Comparison of ENCODE assay signal across 8 cellular contexts in genomic region chr17:75012320-75013076, GRCh38. TPM values are rescaled to one million over a fixed set of nuclear protein-coding genes. Genes with fewer than 3 reads are reported as not detected.
DNase-seq lines count a peak whose midpoint lies in the region; ATAC-seq and TF ChIP-seq lines count a peak whose summit lies in the region.

Gene MRPL58 (plus strand): TSS chr17:75012670. CDS start chr17:75012687, 17 bp downstream.

- H3K4me3 Mint-ChIP-seq in activated T-helper 2 cell treated with anti-CD3 and anti-CD28 coated beads, Interferon-gamma antibody, Interleukin-2, Interleukin-4, amounts not matched to agents 10 μg/mL and 5 μg/mL and 100 μg/mL, durations not matched to agents 14 hours and 24 hours and 36 hours (ENCODE audit: low read depth): peak within 1 kb of the TSS; percentile 95
- peak within 1 kb of the TSS; percentile 91 to 96 (median 94) for H3K4me3 Mint-ChIP-seq in nephron

- ATAC-seq in DND-41 (ENCODE audit: insufficient read depth, low read depth) (peak; percentile 94), GM21717 (IDR thresholded peaks at IDR 0.05; ENCODE audit: unreplicated experiment) (peak; percentile 82)
- peak; percentile 94 for ATAC-seq in stimulated activated naive CD8-positive, alpha-beta T cell treated with anti-CD3 and anti-CD28 coated beads, Interleukin-15, Interleukin-2, amounts not matched to agents 100 U/mL and 50 U/mL, for 24 hours

- H3K9ac ChIP-seq in DND-41 (ENCODE audit: low read depth, low read length): peak within 1 kb of the TSS; percentile 81

- peak within 1 kb of the TSS; percentile 86 for H3K27ac Mint-ChIP-seq in activated T-helper 2 cell treated with anti-CD3 and anti-CD28 coated beads, Interferon-gamma antibody, Interleukin-2, Interleukin-4, amounts not matched to agents 10 μg/mL and 5 μg/mL and 100 μg/mL, durations not matched to agents 14 hours and 24 hours and 36 hours
- peak within 1 kb of the TSS; percentile 97 to 99 (median 97) for H3K27ac Mint-ChIP-seq in nephron

- peaks cover 22% of the 10 kb centered on the region for H3K4me1 Mint-ChIP-seq in activated T-helper 2 cell treated with anti-CD3 and anti-CD28 coated beads, Interferon-gamma antibody, Interleukin-2, Interleukin-4, amounts not matched to agents 10 μg/mL and 5 μg/mL and 100 μg/mL, durations not matched to agents 14 hours and 24 hours and 36 hours (ENCODE audit: low read depth)
- H3K4me1 Mint-ChIP-seq in nephron: peaks cover 23% of the 10 kb centered on the region

- peak within 1 kb of the TSS; percentile 72 for H2AFZ ChIP-seq in DND-41 (ENCODE audit: low read depth, low read length)

- H3K4me1 ChIP-seq in DND-41 (ENCODE audit: insufficient read depth, low read length): peaks cover 26% of the 10 kb centered on the region

- peaks cover 31% of the 10 kb centered on the region for H3K79me2 ChIP-seq in DND-41 (ENCODE audit: insufficient read depth, low read length)

- TF ChIP-seq CTCF in DND-41 (IDR thresholded peaks at IDR 0.05; ENCODE audit: borderline replicate concordance, extremely low read depth, low read length, poor library complexity, severe bottlenecking) (peak; percentile 51), fibroblast of pulmonary artery (IDR thresholded peaks at IDR 0.05; ENCODE audit: low read length, missing control alignments) (peak; percentile 50), nephron (IDR thresholded peaks at IDR 0.05; ENCODE audit: unreplicated experiment in 3 of 3) (peak; percentile 57 to 68 (median 65))

- no peaks in the 10 kb centered on the region for H3K27me3 Mint-ChIP-seq in activated T-helper 2 cell treated with anti-CD3 and anti-CD28 coated beads, Interferon-gamma antibody, Interleukin-2, Interleukin-4, amounts not matched to agents 10 μg/mL and 5 μg/mL and 100 μg/mL, durations not matched to agents 14 hours and 24 hours and 36 hours (ENCODE audit: low read depth)
- no peaks in the 10 kb centered on the region for H3K27me3 Mint-ChIP-seq in nephron (ENCODE audit: low read depth)

- H3K36me3 Mint-ChIP-seq in activated T-helper 2 cell treated with anti-CD3 and anti-CD28 coated beads, Interferon-gamma antibody, Interleukin-2, Interleukin-4, amounts not matched to agents 10 μg/mL and 5 μg/mL and 100 μg/mL, durations not matched to agents 14 hours and 24 hours and 36 hours (ENCODE audit: low read depth): peaks cover 21% of the 10 kb centered on the region
- H3K36me3 Mint-ChIP-seq in nephron (ENCODE audit: low read depth): peaks cover 14% of the 10 kb centered on the region

- H3K27me3 ChIP-seq in DND-41 (ENCODE audit: insufficient read depth, low read length, poor library complexity): no peaks in the 10 kb centered on the region

- no peaks in the 10 kb centered on the region for H3K9me3 ChIP-seq in DND-41 (ENCODE audit: insufficient read depth, low read length, severe bottlenecking)

- H3K9me3 Mint-ChIP-seq in activated T-helper 2 cell treated with anti-CD3 and anti-CD28 coated beads, Interferon-gamma antibody, Interleukin-2, Interleukin-4, amounts not matched to agents 10 μg/mL and 5 μg/mL and 100 μg/mL, durations not matched to agents 14 hours and 24 hours and 36 hours: no peaks in the 10 kb centered on the region
- no peaks in the 10 kb centered on the region for H3K9me3 Mint-ChIP-seq in nephron

- peak within 1 kb of the TSS; percentile 88 for H3K4me2 ChIP-seq in DND-41 (ENCODE audit: insufficient read depth, low read length)

- intact Hi-C loops in activated T-helper 2 cell treated with anti-CD3 and anti-CD28 coated beads, Interferon-gamma antibody, Interleukin-2, Interleukin-4, amounts not matched to agents 10 μg/mL and 5 μg/mL and 100 μg/mL, durations not matched to agents 14 hours and 24 hours and 36 hours (cut with micrococcal nuclease): loop anchor here (2.0 kb wide), 3 partner anchors 20 to 52 kb away; no protein-coding TSS in a partner anchor

- peaks cover 11% of the 10 kb centered on the region for H3K36me3 ChIP-seq in DND-41 (ENCODE audit: insufficient read depth, low read length)

- peak within 1 kb of the TSS; percentile 81 for H3K27ac ChIP-seq in DND-41 (ENCODE audit: low read length)

- H3K4me3 ChIP-seq in DND-41 (ENCODE audit: low read depth in 1 of 2, low read length in 2 of 2) (peak within 1 kb of the TSS; percentile 87 to 96), fibroblast of pulmonary artery (replicated peaks; ENCODE audit: low read depth, low read length) (peak within 1 kb of the TSS; percentile 66)
- H3K4me3 ChIP-seq in Jurkat, Clone E6-1 (ENCODE audit: low read length): peak within 1 kb of the TSS; percentile 79

- DNase-seq in DND-41: peak; percentile 87
- DNase-seq in Jurkat, Clone E6-1 (ENCODE audit: low read depth, low spot score): peak; percentile 73
- peak; percentile 79 for DNase-seq in RPMI7951 (ENCODE audit: low read depth)
- peak; percentile 79 for DNase-seq in activated T-helper 2 cell treated with anti-CD3 and anti-CD28 coated beads, Interferon-gamma antibody, Interleukin-2, Interleukin-4, amounts not matched to agents 10 μg/mL and 5 μg/mL and 100 μg/mL, durations not matched to agents 14 hours and 24 hours and 36 hours (ENCODE audit: low spot score)
- DNase-seq in fibroblast of pulmonary artery (ENCODE audit: low read depth): peak; percentile 87
- DNase-seq in stimulated activated naive CD8-positive, alpha-beta T cell treated with anti-CD3 and anti-CD28 coated beads, Interleukin-15, Interleukin-2, amounts not matched to agents 100 U/mL and 50 U/mL, for 24 hours: peak; percentile 88

- H4K20me1 ChIP-seq in DND-41 (ENCODE audit: insufficient read depth, low read length): no peaks in the 10 kb centered on the region

RNA-seq across cellular contexts. Expression of gene MRPL58, which starts in this region (rescaled TPM):
- polyA plus RNA-seq in Jurkat, Clone E6-1 (2012; ENCODE audit: insufficient read depth, insufficient read length): 92.3 TPM
- total RNA-seq in RPMI7951 (2014; rRNA removed; shearing (Covaris generic)): 48.8 and 69.0 TPM in 2 replicates
- 65.4 and 68.1 TPM in 2 replicates for total RNA-seq in activated T-helper 2 cell treated with anti-CD3 and anti-CD28 coated beads, Interferon-gamma antibody, Interleukin-2, Interleukin-4, amounts not matched to agents 10 μg/mL and 5 μg/mL and 100 μg/mL, durations not matched to agents 14 hours and 24 hours and 36 hours

Comparison
In these comparisons a context has a peak if more than half of its experiments do, and no peak if none do; other contexts are left out.
1. Peak in every context shown above with its lines: DNase-seq, ATAC-seq, H3K4me3 ChIP-seq and H3K27ac ChIP-seq.